ENCODE assay signal across 1 cellular context in the genomic region with DNA sequence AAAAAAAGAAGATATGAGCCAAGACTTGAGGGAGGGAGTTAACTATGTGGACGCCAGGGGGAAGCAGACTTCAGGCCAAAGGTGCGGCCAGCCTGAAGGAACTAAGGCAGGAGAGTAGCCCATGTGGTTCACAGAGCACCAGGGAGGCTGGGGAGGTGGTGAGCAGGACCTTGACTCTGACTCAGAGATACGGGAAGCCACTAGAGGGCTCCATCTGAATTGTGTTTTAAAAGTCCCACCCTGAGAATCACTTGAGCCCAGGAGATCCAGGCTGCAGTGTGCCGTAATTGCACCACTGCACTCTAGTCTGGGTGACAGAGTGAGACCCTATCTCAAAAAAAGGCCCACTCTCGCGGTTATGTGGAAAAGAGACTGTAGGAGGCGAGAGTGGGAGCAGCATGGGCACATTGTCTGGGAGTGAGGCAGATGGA.
TF ChIP-seq lines count a peak whose summit lies in the region.

No MANE protein-coding gene starts in this region.

TF ChIP-seq in endothelial cell of umbilical vein, 7 proteins besides CTCF, POLR2A, EP300 and RAD21 (continued from another document):
- TF ChIP-seq, protein P1, sequence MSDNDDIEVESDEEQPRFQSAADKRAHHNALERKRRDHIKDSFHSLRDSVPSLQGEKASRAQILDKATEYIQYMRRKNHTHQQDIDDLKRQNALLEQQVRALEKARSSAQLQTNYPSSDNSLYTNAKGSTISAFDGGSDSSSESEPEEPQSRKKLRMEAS (IDR thresholded peaks at IDR 0.05; ENCODE audit: insufficient read depth, insufficient read length), result no peak
- TF ChIP-seq GATA2 (IDR thresholded peaks at IDR 0.05; ENCODE audit: insufficient read depth, insufficient read length, low read depth, low read length), result no peak
- no peak for TF ChIP-seq FOS (IDR thresholded peaks at IDR 0.05; ENCODE audit: borderline replicate concordance, insufficient read depth, low read length)
- no peak for TF ChIP-seq MYC (IDR thresholded peaks at IDR 0.05; ENCODE audit: low read depth, low read length)
- no peak for TF ChIP-seq POLR2AphosphoS5 (IDR thresholded peaks at IDR 0.05; ENCODE audit: insufficient read depth, low read depth, low read length)
